Comparison of ENCODE assay signal across 26 cellular contexts in the genomic region with DNA sequence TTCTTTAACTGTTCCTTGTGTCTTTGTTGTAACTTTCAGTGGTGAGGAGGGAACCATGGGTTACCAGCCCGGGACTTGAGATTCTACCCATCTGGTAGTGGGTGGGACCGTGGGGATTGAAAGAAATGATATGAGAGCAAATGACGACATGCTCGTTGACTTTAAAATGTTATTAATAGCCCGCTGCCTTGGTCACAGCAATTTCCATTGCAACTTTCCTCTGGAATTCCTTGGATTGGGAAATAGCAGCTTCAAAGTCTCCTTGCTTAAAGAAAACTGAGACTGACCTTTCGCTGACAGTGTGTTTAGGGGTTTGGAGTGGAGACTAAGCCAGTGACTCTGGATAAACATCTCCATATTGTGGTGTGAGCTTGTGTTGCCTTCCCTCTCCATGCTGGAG. TPM values are rescaled to one million over a fixed set of nuclear protein-coding genes. Genes with fewer than 3 reads are reported as not detected.
DNase-seq lines count a peak whose midpoint lies in the region; ATAC-seq and TF ChIP-seq lines count a peak whose summit lies in the region.
"Had no signal": no experiment of that assay in that cellular context is flagged by ENCODE, and none has a peak within 500 bp of the region (broad histone marks: within the 10 kb centered on the region; RNA-seq: fewer than 3 reads in every experiment).

No MANE protein-coding gene starts in this region.

- BruUV-seq in mammary epithelial cell (replicated peaks; lab: Mats Ljungman, UMichigan), result no TSS peak

- H3K9me3 Mint-ChIP-seq in mesothelial cell of epicardium, result peaks cover 17% of the 10 kb centered on the region
- H3K9me3 Mint-ChIP-seq: activated naive CD4-positive, alpha-beta T cell treated with anti-CD3 and anti-CD28 coated beads for 36 hours; activated T-cell treated with anti-CD3 and anti-CD28 coated beads, Interleukin-2, amount 50 U/mL, for 24 hours; stimulated activated memory B cell treated with anti-CD40 and anti-IgM and Interleukin-4, amounts not matched to agents 10 μg/mL and 1 μg/mL and 100 μg/mL, for 72 hours had no signal

- no peaks in the 10 kb centered on the region for H3K9me3 ChIP-seq in breast epithelium
- no peaks in the 10 kb centered on the region for H3K9me3 ChIP-seq in mammary epithelial cell (replicated peaks; ENCODE audit: insufficient read depth, low read length)
- no peaks in the 10 kb centered on the region for H3K9me3 ChIP-seq in gastroesophageal sphincter
- H3K9me3 ChIP-seq: BLaER1, transverse colon had no signal

- intact Hi-C loops in breast epithelium (cut with DNase I; ENCODE audit: low total_unique reads) (no loop called here), mammary epithelial cell (cut with micrococcal nuclease) (no loop called here)

- peak overlapping the region; percentile 95 for H3K27ac Mint-ChIP-seq in mesothelial cell of epicardium
- H3K27ac Mint-ChIP-seq: activated CD8-positive, alpha-beta T cell treated with anti-CD3 and anti-CD28 coated beads, Interleukin-2, amount 10 ng/mL, durations not matched to agents 7 days and 5 days; activated naive CD4-positive, alpha-beta T cell treated with anti-CD3 and anti-CD28 coated beads for 36 hours; activated T-cell treated with anti-CD3 and anti-CD28 coated beads, Interleukin-2, amount 50 U/mL, for 24 hours; stimulated activated memory B cell treated with anti-CD40 and anti-IgM and Interleukin-4, amounts not matched to agents 10 μg/mL and 1 μg/mL and 100 μg/mL, for 72 hours had no signal

- DNase-seq in breast epithelium (ENCODE audit: low spot score in 2 of 2), result no peak
- DNase-seq in mammary epithelial cell, result no peak
- DNase-seq in mesothelial cell of epicardium (ENCODE audit: low spot score in 2 of 2, unreplicated experiment in 2 of 2), result no peak
- DNase-seq in NCI-H524 treated with DMSO at 0.1 percent for 48 hours (lab: John Stamatoyannopoulos, UW), result no peak
- DNase-seq in caudate nucleus (lab: John Stamatoyannopoulos, UW), result no peak
- no peak for DNase-seq in activated naive CD4-positive, alpha-beta T cell treated with Interleukin-2 at 50 U/mL for 16 hours
- no peak for DNase-seq in SW 1271 (lab: John Stamatoyannopoulos, UW)
- DNase-seq: activated CD4-positive, CD25-positive, alpha-beta regulatory T cell; activated CD8-positive, alpha-beta T cell treated with anti-CD3 and anti-CD28 coated beads, Interleukin-2, amount 10 ng/mL, durations not matched to agents 7 days and 5 days; activated naive CD4-positive, alpha-beta T cell treated with anti-CD3 and anti-CD28 coated beads for 36 hours; activated T-cell treated with anti-CD3 and anti-CD28 coated beads, Interleukin-2, amount 50 U/mL, for 24 hours; Calu3; left colon; MM.1S; NCI-H1436 treated with DMSO at 0.1 percent for 48 hours; NCI-H2171; NCI-H82; retina; T-helper 9 cell; transverse colon had no signal

- H3K4me2 ChIP-seq in mammary epithelial cell (ENCODE audit: insufficient read depth, low read depth, low read length), result no peak overlapping the region
- H3K4me2 ChIP-seq: BLaER1 had no signal

- H3K36me3 ChIP-seq in breast epithelium, result no peaks in the 10 kb centered on the region
- H3K36me3 ChIP-seq in mammary epithelial cell (ENCODE audit: insufficient read depth, low read length), result no peaks in the 10 kb centered on the region
- no peaks in the 10 kb centered on the region for H3K36me3 ChIP-seq in gastroesophageal sphincter
- H3K36me3 ChIP-seq: BLaER1, transverse colon had no signal

- no peak for TF ChIP-seq POLR2A in breast epithelium (IDR thresholded peaks at IDR 0.05)
- no peak for TF ChIP-seq POLR2A in gastroesophageal sphincter (IDR thresholded peaks at IDR 0.05)

- no peaks in the 10 kb centered on the region for H3K27me3 Mint-ChIP-seq in mesothelial cell of epicardium (ENCODE audit: low read depth)

- H3K27ac ChIP-seq in breast epithelium (peak overlapping the region; percentile 65 to 82), mammary epithelial cell (ENCODE audit: insufficient read depth, low read depth, low read length) (no peak overlapping the region), gastroesophageal sphincter (no peak overlapping the region), caudate nucleus (ENCODE audit: low read depth, low read length) (no peak overlapping the region)
- H3K27ac ChIP-seq: 22Rv1, BLaER1, SK-N-MC, transverse colon had no signal

- no peaks in the 10 kb centered on the region for H3K36me3 Mint-ChIP-seq in mesothelial cell of epicardium
- H3K36me3 Mint-ChIP-seq: stimulated activated memory B cell treated with anti-CD40 and anti-IgM and Interleukin-4, amounts not matched to agents 10 μg/mL and 1 μg/mL and 100 μg/mL, for 72 hours had no signal

- in situ Hi-C loops in mammary epithelial cell (cut with MboI; ENCODE audit: low sequenced_read_pairs in 2 of 2), result no loop called here

- dilution Hi-C loops in mammary epithelial cell (cut with HindIII; ENCODE audit: low sequenced_read_pairs), result no loop called here

- H3K4me3 ChIP-seq in breast epithelium (no peak overlapping the region), mammary epithelial cell (replicated peaks in 1 of 3; ENCODE audit: insufficient read depth in 1 of 3, low read depth in 2 of 3, low read length in 3 of 3) (no peak overlapping the region), gastroesophageal sphincter (no peak overlapping the region)
- H3K4me3 ChIP-seq: BLaER1, SK-N-MC, transverse colon had no signal

- peaks cover 20% of the 10 kb centered on the region for H3K4me1 Mint-ChIP-seq in mesothelial cell of epicardium

- H3K9ac ChIP-seq in mammary epithelial cell (ENCODE audit: insufficient read depth, low read length), result no peak overlapping the region
- H3K9ac ChIP-seq: BLaER1 had no signal

- no peaks in the 10 kb centered on the region for H3K4me1 ChIP-seq in breast epithelium
- no peaks in the 10 kb centered on the region for H3K4me1 ChIP-seq in mammary epithelial cell (ENCODE audit: insufficient read depth, low read length)
- H3K4me1 ChIP-seq in gastroesophageal sphincter, result no peaks in the 10 kb centered on the region

- peak; percentile 55 for ATAC-seq in gastroesophageal sphincter
- ATAC-seq: activated CD8-positive, alpha-beta T cell treated with anti-CD3 and anti-CD28 coated beads, Interleukin-2, amount 10 ng/mL, durations not matched to agents 7 days and 5 days; left colon; Panc1; stimulated activated memory B cell treated with anti-CD40 and anti-IgM and Interleukin-4, amounts not matched to agents 10 μg/mL and 1 μg/mL and 100 μg/mL, for 72 hours had no signal

- CTCF ChIA-PET in mammary epithelial cell (lab: Charles Lee; ENCODE audit: low non-redundant PET), result no interaction called here

- TF ChIP-seq CTCF in breast epithelium (IDR thresholded peaks at IDR 0.05) (no peak), mammary epithelial cell (conservative IDR thresholded peaks at IDR 0.05 in 1 of 2, IDR thresholded peaks at IDR 0.05 in 1 of 2; ENCODE audit: extremely low read depth in 1 of 2, insufficient read depth in 1 of 2, low read depth in 1 of 2, low read length in 2 of 2) (no peak), gastroesophageal sphincter (IDR thresholded peaks at IDR 0.05) (no peak), mesothelial cell of epicardium (IDR thresholded peaks at IDR 0.05; ENCODE audit: unreplicated experiment) (no peak)

- no peak overlapping the region for H3K4me3 Mint-ChIP-seq in mesothelial cell of epicardium
- H3K4me3 Mint-ChIP-seq: activated CD8-positive, alpha-beta T cell treated with anti-CD3 and anti-CD28 coated beads, Interleukin-2, amount 10 ng/mL, durations not matched to agents 7 days and 5 days; activated naive CD4-positive, alpha-beta T cell treated with anti-CD3 and anti-CD28 coated beads for 36 hours; activated T-cell treated with anti-CD3 and anti-CD28 coated beads, Interleukin-2, amount 50 U/mL, for 24 hours; stimulated activated memory B cell treated with anti-CD40 and anti-IgM and Interleukin-4, amounts not matched to agents 10 μg/mL and 1 μg/mL and 100 μg/mL, for 72 hours had no signal

- no peaks in the 10 kb centered on the region for H4K20me1 ChIP-seq in mammary epithelial cell (ENCODE audit: insufficient read depth, low read length)
- H4K20me1 ChIP-seq: BLaER1 had no signal

- H2AFZ ChIP-seq in mammary epithelial cell (ENCODE audit: low read depth, low read length), result no peak overlapping the region

- no peaks in the 10 kb centered on the region for H3K79me2 ChIP-seq in mammary epithelial cell (ENCODE audit: insufficient read depth, low read length)

- 95% methylated on average over 6 of the region's 6 CpGs for WGBS in mammary epithelial cell (ENCODE audit: low coverage, missing lambda C conversion rate)
- WGBS in gastroesophageal sphincter (ENCODE audit: low coverage in 1 of 2), 2 donors, result 61 to 100% methylated on average over 3 to 5 of the region's 6 CpGs

- TF ChIP-seq EP300 in gastroesophageal sphincter (IDR thresholded peaks at IDR 0.05), result no peak

- no peaks in the 10 kb centered on the region for H3K27me3 ChIP-seq in breast epithelium
- H3K27me3 ChIP-seq in mammary epithelial cell (ENCODE audit: insufficient read depth, low read length), result no peaks in the 10 kb centered on the region
- H3K27me3 ChIP-seq in gastroesophageal sphincter, result peaks cover 4% of the 10 kb centered on the region
- H3K27me3 ChIP-seq: BLaER1, transverse colon had no signal

RNA-seq across cellular contexts. Expression of gene MARK1, which starts 44.2 kb away (rescaled TPM):
- total RNA-seq in breast epithelium (10 to 100 TPM in 1 of 3 donors, 1 to 10 TPM in 2; 6.6 to 13.8 (median 9.8) TPM), mammary epithelial cell (10 to 100 TPM in 1 of 2 donors, 1 to 10 TPM in 1; 9.3 to 14.7 TPM), gastroesophageal sphincter (10 to 100 TPM; 13.0 to 32.9 (median 21.1) TPM), mesothelial cell of epicardium (10.4 to 15.1 TPM (median 11.8 TPM) in 3 replicates)
- 5.0 TPM for polyA plus RNA-seq in mammary epithelial cell
- 5.9 TPM for polyA minus RNA-seq in mammary epithelial cell
- total RNA-seq: activated CD8-positive, alpha-beta T cell treated with anti-CD3 and anti-CD28 coated beads, Interleukin-2, amount 10 ng/mL, durations not matched to agents 7 days and 5 days; activated naive CD4-positive, alpha-beta T cell treated with anti-CD3 and anti-CD28 coated beads for 36 hours had no signal

Comparison
In these comparisons a context has a peak if more than half of its experiments do, and no peak if none do; other contexts are left out.
1. H3K27ac ChIP-seq: peak in breast epithelium (2 of 2); none in mammary epithelial cell (single experiment), gastroesophageal sphincter (0 of 4) and caudate nucleus (single experiment).